Comparison of ENCODE assay signal across 1 cellular context in the genomic region with DNA sequence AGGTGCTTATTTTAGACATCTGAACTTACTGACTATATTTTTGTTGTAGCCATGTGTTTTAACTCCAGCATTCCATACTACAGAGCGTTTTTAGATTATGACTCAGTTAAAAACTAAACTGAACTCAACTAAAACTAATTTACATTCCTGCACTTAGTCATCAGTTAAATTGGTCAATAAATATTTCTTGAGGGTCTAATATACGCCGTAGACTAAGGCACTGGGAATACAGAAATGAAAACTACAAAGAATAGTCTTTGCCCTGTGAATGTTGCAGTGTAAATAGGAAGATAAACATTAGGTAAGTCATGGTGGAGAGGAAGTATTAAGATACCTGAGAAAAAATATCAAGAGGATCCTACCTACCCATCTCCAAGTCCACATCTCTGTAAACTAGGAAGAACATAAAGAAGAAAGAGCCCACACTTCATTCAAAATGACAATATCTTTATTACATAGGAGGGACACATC.
A peak's percentile ranks its signal among the peaks of the same experiment; 100 is the strongest.
TF ChIP-seq lines count a peak whose summit lies in the region.

No MANE protein-coding gene starts in this region.

TF ChIP-seq in HepG2, 621 proteins besides CTCF, POLR2A, EP300 and RAD21 (continued from another document and continues in another):
- TF ChIP-seq, protein P1, sequence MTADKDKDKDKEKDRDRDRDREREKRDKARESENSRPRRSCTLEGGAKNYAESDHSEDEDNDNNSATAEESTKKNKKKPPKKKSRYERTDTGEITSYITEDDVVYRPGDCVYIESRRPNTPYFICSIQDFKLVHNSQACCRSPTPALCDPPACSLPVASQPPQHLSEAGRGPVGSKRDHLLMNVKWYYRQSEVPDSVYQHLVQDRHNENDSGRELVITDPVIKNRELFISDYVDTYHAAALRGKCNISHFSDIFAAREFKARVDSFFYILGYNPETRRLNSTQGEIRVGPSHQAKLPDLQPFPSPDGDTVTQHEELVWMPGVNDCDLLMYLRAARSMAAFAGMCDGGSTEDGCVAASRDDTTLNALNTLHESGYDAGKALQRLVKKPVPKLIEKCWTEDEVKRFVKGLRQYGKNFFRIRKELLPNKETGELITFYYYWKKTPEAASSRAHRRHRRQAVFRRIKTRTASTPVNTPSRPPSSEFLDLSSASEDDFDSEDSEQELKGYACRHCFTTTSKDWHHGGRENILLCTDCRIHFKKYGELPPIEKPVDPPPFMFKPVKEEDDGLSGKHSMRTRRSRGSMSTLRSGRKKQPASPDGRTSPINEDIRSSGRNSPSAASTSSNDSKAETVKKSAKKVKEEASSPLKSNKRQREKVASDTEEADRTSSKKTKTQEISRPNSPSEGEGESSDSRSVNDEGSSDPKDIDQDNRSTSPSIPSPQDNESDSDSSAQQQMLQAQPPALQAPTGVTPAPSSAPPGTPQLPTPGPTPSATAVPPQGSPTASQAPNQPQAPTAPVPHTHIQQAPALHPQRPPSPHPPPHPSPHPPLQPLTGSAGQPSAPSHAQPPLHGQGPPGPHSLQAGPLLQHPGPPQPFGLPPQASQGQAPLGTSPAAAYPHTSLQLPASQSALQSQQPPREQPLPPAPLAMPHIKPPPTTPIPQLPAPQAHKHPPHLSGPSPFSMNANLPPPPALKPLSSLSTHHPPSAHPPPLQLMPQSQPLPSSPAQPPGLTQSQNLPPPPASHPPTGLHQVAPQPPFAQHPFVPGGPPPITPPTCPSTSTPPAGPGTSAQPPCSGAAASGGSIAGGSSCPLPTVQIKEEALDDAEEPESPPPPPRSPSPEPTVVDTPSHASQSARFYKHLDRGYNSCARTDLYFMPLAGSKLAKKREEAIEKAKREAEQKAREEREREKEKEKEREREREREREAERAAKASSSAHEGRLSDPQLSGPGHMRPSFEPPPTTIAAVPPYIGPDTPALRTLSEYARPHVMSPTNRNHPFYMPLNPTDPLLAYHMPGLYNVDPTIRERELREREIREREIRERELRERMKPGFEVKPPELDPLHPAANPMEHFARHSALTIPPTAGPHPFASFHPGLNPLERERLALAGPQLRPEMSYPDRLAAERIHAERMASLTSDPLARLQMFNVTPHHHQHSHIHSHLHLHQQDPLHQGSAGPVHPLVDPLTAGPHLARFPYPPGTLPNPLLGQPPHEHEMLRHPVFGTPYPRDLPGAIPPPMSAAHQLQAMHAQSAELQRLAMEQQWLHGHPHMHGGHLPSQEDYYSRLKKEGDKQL (CRISPR knock-in tag; IDR thresholded peaks at IDR 0.05; ENCODE audit: low read depth): peak; percentile 84
- TF ChIP-seq CEBPG (CRISPR knock-in tag; IDR thresholded peaks at IDR 0.05) (peak; percentile 78), ZNF878 (CRISPR knock-in tag; IDR thresholded peaks at IDR 0.05) (peak; percentile 21; the same call in 1 of the 2 replicates), ZNF446 (CRISPR knock-in tag; IDR thresholded peaks at IDR 0.05) (no peak), SMARCE1 (IDR thresholded peaks at IDR 0.05; ENCODE audit: borderline replicate concordance) (peak; percentile 23; the same call in 1 of the 2 replicates), FOSL2 (CRISPR knock-in tag; IDR thresholded peaks at IDR 0.05) (peak; percentile 60; the same call in 1 of the 2 replicates), CC2D1A (CRISPR knock-in tag; IDR thresholded peaks at IDR 0.05) (no peak), MIXL1 (CRISPR knock-in tag; IDR thresholded peaks at IDR 0.05) (peak; percentile 94), SMAD3 (CRISPR knock-in tag; IDR thresholded peaks at IDR 0.05) (peak; percentile 76; the same call in 1 of the 2 replicates), ZNF660 (CRISPR knock-in tag; IDR thresholded peaks at IDR 0.05; ENCODE audit: borderline replicate concordance, low read depth) (no peak), ZNF12 (CRISPR knock-in tag; IDR thresholded peaks at IDR 0.05) (peak; percentile 86), ARNT (IDR thresholded peaks at IDR 0.05) (no peak), ZNF567 (CRISPR knock-in tag; IDR thresholded peaks at IDR 0.05; ENCODE audit: borderline replicate concordance) (no peak), MIER3 (CRISPR knock-in tag; IDR thresholded peaks at IDR 0.05; ENCODE audit: borderline replicate concordance) (peak; percentile 87), KMT2B (CRISPR knock-in tag; IDR thresholded peaks at IDR 0.05) (no peak), MBD4 (IDR thresholded peaks at IDR 0.05; ENCODE audit: borderline replicate concordance, low read length) (peak; percentile 65; the same call in 1 of the 2 replicates), TBL1XR1 (IDR thresholded peaks at IDR 0.05; ENCODE audit: borderline replicate concordance, low read length, partially characterized antibody) (peak; percentile 63), TBX3 (IDR thresholded peaks at IDR 0.05; ENCODE audit: borderline replicate concordance) (peak; percentile 93), NR2F1 (CRISPR knock-in tag; IDR thresholded peaks at IDR 0.05) (peak in 1 of 2 experiments; percentile 38; a peak in 1 of 4 replicates), FOXO1 (CRISPR knock-in tag; IDR thresholded peaks at IDR 0.05) (peak; percentile 73; the same call in 1 of the 2 replicates), KDM6A (CRISPR knock-in tag; IDR thresholded peaks at IDR 0.05; ENCODE audit: low read depth) (peak; percentile 63), SATB2 (CRISPR knock-in tag; IDR thresholded peaks at IDR 0.05) (peak; percentile 58; the same call in 1 of the 2 replicates), FOXA1 (IDR thresholded peaks at IDR 0.05) (peak; percentile 86), FOXA1 (CRISPR knock-in tag; IDR thresholded peaks at IDR 0.05) (peak; percentile 90), PPARG (CRISPR knock-in tag; conservative IDR thresholded peaks at IDR 0.05) (peak; percentile 73), NFE2L2 (IDR thresholded peaks at IDR 0.05; ENCODE audit: low read length) (peak; percentile 38; the same call in 1 of the 2 replicates), TCF12 (IDR thresholded peaks at IDR 0.05) (no peak), TCF12 (CRISPR knock-in tag; IDR thresholded peaks at IDR 0.05) (peak; percentile 60; the same call in 1 of the 2 replicates), NCOA2 (CRISPR knock-in tag; IDR thresholded peaks at IDR 0.05) (peak; percentile 95), ATF7 (IDR thresholded peaks at IDR 0.05) (peak; percentile 37; the same call in 1 of the 2 replicates), ATF7 (CRISPR knock-in tag; IDR thresholded peaks at IDR 0.05) (no peak; the same call in 1 of the 2 replicates)
- TF ChIP-seq, protein P2, sequence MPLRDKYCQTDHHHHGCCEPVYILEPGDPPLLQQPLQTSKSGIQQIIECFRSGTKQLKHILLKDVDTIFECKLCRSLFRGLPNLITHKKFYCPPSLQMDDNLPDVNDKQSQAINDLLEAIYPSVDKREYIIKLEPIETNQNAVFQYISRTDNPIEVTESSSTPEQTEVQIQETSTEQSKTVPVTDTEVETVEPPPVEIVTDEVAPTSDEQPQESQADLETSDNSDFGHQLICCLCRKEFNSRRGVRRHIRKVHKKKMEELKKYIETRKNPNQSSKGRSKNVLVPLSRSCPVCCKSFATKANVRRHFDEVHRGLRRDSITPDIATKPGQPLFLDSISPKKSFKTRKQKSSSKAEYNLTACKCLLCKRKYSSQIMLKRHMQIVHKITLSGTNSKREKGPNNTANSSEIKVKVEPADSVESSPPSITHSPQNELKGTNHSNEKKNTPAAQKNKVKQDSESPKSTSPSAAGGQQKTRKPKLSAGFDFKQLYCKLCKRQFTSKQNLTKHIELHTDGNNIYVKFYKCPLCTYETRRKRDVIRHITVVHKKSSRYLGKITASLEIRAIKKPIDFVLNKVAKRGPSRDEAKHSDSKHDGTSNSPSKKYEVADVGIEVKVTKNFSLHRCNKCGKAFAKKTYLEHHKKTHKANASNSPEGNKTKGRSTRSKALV (CRISPR knock-in tag; IDR thresholded peaks at IDR 0.05): peak; percentile 45; the same call in 1 of the 2 replicates
- TF ChIP-seq, protein P3, sequence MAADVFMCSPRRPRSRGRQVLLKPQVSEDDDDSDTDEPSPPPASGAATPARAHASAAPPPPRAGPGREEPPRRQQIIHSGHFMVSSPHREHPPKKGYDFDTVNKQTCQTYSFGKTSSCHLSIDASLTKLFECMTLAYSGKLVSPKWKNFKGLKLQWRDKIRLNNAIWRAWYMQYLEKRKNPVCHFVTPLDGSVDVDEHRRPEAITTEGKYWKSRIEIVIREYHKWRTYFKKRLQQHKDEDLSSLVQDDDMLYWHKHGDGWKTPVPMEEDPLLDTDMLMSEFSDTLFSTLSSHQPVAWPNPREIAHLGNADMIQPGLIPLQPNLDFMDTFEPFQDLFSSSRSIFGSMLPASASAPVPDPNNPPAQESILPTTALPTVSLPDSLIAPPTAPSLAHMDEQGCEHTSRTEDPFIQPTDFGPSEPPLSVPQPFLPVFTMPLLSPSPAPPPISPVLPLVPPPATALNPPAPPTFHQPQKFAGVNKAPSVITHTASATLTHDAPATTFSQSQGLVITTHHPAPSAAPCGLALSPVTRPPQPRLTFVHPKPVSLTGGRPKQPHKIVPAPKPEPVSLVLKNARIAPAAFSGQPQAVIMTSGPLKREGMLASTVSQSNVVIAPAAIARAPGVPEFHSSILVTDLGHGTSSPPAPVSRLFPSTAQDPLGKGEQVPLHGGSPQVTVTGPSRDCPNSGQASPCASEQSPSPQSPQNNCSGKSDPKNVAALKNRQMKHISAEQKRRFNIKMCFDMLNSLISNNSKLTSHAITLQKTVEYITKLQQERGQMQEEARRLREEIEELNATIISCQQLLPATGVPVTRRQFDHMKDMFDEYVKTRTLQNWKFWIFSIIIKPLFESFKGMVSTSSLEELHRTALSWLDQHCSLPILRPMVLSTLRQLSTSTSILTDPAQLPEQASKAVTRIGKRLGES (CRISPR knock-in tag; IDR thresholded peaks at IDR 0.05; ENCODE audit: borderline replicate concordance): 0 out of 2 replicates have a peak, but pooled peaks have one; percentile 24
- TF ChIP-seq, protein P4, sequence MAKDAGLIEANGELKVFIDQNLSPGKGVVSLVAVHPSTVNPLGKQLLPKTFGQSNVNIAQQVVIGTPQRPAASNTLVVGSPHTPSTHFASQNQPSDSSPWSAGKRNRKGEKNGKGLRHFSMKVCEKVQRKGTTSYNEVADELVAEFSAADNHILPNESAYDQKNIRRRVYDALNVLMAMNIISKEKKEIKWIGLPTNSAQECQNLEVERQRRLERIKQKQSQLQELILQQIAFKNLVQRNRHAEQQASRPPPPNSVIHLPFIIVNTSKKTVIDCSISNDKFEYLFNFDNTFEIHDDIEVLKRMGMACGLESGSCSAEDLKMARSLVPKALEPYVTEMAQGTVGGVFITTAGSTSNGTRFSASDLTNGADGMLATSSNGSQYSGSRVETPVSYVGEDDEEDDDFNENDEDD (CRISPR knock-in tag; IDR thresholded peaks at IDR 0.05; ENCODE audit: borderline replicate concordance): no peak
- TF ChIP-seq, protein P5, sequence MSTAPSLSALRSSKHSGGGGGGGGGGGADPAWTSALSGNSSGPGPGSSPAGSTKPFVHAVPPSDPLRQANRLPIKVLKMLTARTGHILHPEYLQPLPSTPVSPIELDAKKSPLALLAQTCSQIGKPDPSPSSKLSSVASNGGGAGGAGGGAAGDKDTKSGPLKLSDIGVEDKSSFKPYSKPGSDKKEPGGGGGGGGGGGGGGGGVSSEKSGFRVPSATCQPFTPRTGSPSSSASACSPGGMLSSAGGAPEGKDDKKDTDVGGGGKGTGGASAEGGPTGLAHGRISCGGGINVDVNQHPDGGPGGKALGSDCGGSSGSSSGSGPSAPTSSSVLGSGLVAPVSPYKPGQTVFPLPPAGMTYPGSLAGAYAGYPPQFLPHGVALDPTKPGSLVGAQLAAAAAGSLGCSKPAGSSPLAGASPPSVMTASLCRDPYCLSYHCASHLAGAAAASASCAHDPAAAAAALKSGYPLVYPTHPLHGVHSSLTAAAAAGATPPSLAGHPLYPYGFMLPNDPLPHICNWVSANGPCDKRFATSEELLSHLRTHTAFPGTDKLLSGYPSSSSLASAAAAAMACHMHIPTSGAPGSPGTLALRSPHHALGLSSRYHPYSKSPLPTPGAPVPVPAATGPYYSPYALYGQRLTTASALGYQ (CRISPR knock-in tag; IDR thresholded peaks at IDR 0.05): peak; percentile 90; the same call in 1 of the 2 replicates
- TF ChIP-seq, protein P6, sequence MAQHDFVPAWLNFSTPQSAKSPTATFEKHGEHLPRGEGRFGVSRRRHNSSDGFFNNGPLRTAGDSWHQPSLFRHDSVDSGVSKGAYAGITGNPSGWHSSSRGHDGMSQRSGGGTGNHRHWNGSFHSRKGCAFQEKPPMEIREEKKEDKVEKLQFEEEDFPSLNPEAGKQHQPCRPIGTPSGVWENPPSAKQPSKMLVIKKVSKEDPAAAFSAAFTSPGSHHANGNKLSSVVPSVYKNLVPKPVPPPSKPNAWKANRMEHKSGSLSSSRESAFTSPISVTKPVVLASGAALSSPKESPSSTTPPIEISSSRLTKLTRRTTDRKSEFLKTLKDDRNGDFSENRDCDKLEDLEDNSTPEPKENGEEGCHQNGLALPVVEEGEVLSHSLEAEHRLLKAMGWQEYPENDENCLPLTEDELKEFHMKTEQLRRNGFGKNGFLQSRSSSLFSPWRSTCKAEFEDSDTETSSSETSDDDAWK (CRISPR knock-in tag; IDR thresholded peaks at IDR 0.05): no peak
- TF ChIP-seq, protein P7, sequence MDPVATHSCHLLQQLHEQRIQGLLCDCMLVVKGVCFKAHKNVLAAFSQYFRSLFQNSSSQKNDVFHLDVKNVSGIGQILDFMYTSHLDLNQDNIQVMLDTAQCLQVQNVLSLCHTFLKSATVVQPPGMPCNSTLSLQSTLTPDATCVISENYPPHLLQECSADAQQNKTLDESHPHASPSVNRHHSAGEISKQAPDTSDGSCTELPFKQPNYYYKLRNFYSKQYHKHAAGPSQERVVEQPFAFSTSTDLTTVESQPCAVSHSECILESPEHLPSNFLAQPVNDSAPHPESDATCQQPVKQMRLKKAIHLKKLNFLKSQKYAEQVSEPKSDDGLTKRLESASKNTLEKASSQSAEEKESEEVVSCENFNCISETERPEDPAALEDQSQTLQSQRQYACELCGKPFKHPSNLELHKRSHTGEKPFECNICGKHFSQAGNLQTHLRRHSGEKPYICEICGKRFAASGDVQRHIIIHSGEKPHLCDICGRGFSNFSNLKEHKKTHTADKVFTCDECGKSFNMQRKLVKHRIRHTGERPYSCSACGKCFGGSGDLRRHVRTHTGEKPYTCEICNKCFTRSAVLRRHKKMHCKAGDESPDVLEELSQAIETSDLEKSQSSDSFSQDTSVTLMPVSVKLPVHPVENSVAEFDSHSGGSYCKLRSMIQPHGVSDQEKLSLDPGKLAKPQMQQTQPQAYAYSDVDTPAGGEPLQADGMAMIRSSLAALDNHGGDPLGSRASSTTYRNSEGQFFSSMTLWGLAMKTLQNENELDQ (CRISPR knock-in tag; IDR thresholded peaks at IDR 0.05; ENCODE audit: borderline replicate concordance): no peak
- TF ChIP-seq, protein P8, sequence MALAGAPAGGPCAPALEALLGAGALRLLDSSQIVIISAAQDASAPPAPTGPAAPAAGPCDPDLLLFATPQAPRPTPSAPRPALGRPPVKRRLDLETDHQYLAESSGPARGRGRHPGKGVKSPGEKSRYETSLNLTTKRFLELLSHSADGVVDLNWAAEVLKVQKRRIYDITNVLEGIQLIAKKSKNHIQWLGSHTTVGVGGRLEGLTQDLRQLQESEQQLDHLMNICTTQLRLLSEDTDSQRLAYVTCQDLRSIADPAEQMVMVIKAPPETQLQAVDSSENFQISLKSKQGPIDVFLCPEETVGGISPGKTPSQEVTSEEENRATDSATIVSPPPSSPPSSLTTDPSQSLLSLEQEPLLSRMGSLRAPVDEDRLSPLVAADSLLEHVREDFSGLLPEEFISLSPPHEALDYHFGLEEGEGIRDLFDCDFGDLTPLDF (CRISPR knock-in tag; IDR thresholded peaks at IDR 0.05): 0 out of 2 replicates have a peak, but pooled peaks have one; percentile 38
